ENCODE assay signal across 9 cellular contexts in the genomic region with DNA sequence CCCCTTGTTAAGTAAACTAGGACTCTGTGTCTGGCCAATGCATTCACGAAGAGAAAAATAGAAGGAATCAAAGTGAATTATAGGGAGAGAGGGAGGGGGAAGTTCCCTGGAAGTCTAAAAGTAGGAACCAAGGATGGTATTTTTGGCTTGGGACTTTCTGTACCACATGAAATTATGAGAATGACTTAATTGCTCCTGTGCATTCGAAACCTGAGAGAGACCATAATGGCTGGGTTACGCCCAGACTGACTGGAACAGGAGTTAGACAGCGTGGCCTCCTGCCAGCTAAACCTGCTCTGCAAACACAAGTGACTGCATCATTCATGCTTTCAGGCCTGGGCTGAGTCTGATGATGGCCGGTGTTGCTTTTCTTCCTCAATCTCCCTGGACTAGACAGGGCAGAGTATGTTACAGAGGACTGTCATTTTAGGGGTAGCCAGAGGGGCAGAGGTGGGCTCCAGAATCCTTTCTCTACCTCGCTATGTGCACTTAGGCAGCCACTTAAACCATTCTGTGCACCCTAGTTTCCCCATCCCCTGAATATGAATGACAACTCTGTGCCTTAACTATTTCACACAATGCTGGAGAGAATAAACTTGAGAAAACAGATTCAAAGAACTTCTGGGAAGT. TPM values are rescaled to one million over a fixed set of nuclear protein-coding genes. Genes with fewer than 3 reads are reported as not detected.
DNase-seq lines count a peak whose midpoint lies in the region; ATAC-seq and TF ChIP-seq lines count a peak whose summit lies in the region.
"Had no signal": no experiment of that assay in that cellular context is flagged by ENCODE, and none has a peak within 500 bp of the region (broad histone marks: within the 10 kb centered on the region; RNA-seq: fewer than 3 reads in every experiment).

No MANE protein-coding gene starts in this region.

- peak overlapping the region; percentile 9 to 61 for H3K4me3 Mint-ChIP-seq in stimulated activated naive B cell treated with anti-CD40 and anti-IgM and Interleukin-4, amounts not matched to agents 10 μg/mL and 1 μg/mL and 100 μg/mL, for 72 hours
- H3K4me3 Mint-ChIP-seq in endothelial cell (ENCODE audit: unreplicated experiment) = no peak overlapping the region
- no peak overlapping the region for H3K4me3 Mint-ChIP-seq in activated CD8-positive, alpha-beta T cell treated with anti-CD3 and anti-CD28 coated beads, Interleukin-2, amount 10 ng/mL, durations not matched to agents 7 days and 5 days

- no peaks in the 10 kb centered on the region for H3K27me3 Mint-ChIP-seq in stimulated activated naive B cell treated with anti-CD40 and anti-IgM and Interleukin-4, amounts not matched to agents 10 μg/mL and 1 μg/mL and 100 μg/mL, for 72 hours
- H3K27me3 Mint-ChIP-seq in endothelial cell (ENCODE audit: unreplicated experiment) = no peaks in the 10 kb centered on the region
- peaks cover 9% of the 10 kb centered on the region for H3K27me3 Mint-ChIP-seq in activated CD8-positive, alpha-beta T cell treated with anti-CD3 and anti-CD28 coated beads, Interleukin-2, amount 10 ng/mL, durations not matched to agents 7 days and 5 days (ENCODE audit: low read depth)

- H3K27me3 ChIP-seq in foreskin keratinocyte = no peaks in the 10 kb centered on the region

- POLR2A ChIA-PET in activated CD8-positive, alpha-beta T cell treated with anti-CD3 and anti-CD28 coated beads, Interleukin-2, amount 10 ng/mL, durations not matched to agents 7 days and 5 days (lab: Charles Lee) = no interaction called here

- DNase-seq in NCI-H345 (lab: John Stamatoyannopoulos, UW) = peak; percentile 79
- peak; percentile 50 to 78 for DNase-seq in foreskin keratinocyte
- peak; percentile 28 for DNase-seq in stimulated activated naive B cell treated with anti-CD40 and anti-IgM and Interleukin-4, amounts not matched to agents 10 μg/mL and 1 μg/mL and 100 μg/mL, for 72 hours
- no peak for DNase-seq in endothelial cell (ENCODE audit: low spot score)
- DNase-seq in stimulated activated CD4-positive, alpha-beta T cell treated with anti-CD3 and anti-CD28 coated beads, Interleukin-4, amount 100 ng/mL, for 1 hour = no peak
- no peak for DNase-seq in activated CD8-positive, alpha-beta T cell treated with anti-CD3 and anti-CD28 coated beads, Interleukin-2, amount 10 ng/mL, durations not matched to agents 7 days and 5 days

- H3K27ac Mint-ChIP-seq in stimulated activated naive B cell treated with anti-CD40 and anti-IgM and Interleukin-4, amounts not matched to agents 10 μg/mL and 1 μg/mL and 100 μg/mL, for 72 hours = peak overlapping the region; percentile 92
- H3K27ac Mint-ChIP-seq in endothelial cell (ENCODE audit: unreplicated experiment) = no peak overlapping the region
- no peak overlapping the region for H3K27ac Mint-ChIP-seq in activated CD8-positive, alpha-beta T cell treated with anti-CD3 and anti-CD28 coated beads, Interleukin-2, amount 10 ng/mL, durations not matched to agents 7 days and 5 days

- CTCF ChIA-PET in activated CD8-positive, alpha-beta T cell treated with anti-CD3 and anti-CD28 coated beads, Interleukin-2, amount 10 ng/mL, durations not matched to agents 7 days and 5 days (lab: Charles Lee) = interaction anchor here (1.4 kb wide), 1 partner anchor 67 kb away, joined by 4 read pairs; no protein-coding TSS in a partner anchor

- peak overlapping the region; percentile 78 for H3K27ac ChIP-seq in foreskin keratinocyte

- H3K9me3 Mint-ChIP-seq in stimulated activated naive B cell treated with anti-CD40 and anti-IgM and Interleukin-4, amounts not matched to agents 10 μg/mL and 1 μg/mL and 100 μg/mL, for 72 hours = peaks cover 0 to 7% of the 10 kb centered on the region in 2 donors
- H3K9me3 Mint-ChIP-seq in endothelial cell (ENCODE audit: unreplicated experiment) = no peaks in the 10 kb centered on the region
- peaks cover 9% of the 10 kb centered on the region for H3K9me3 Mint-ChIP-seq in activated CD8-positive, alpha-beta T cell treated with anti-CD3 and anti-CD28 coated beads, Interleukin-2, amount 10 ng/mL, durations not matched to agents 7 days and 5 days (ENCODE audit: insufficient read depth)

- peaks cover 10% of the 10 kb centered on the region for H3K4me1 ChIP-seq in foreskin keratinocyte

- peak; percentile 79 for ATAC-seq in GM19023 (IDR thresholded peaks at IDR 0.05; ENCODE audit: unreplicated experiment)
- peak; percentile 76 for ATAC-seq in HG03064 (IDR thresholded peaks at IDR 0.05; ENCODE audit: low read depth, unreplicated experiment)
- peak; percentile 86 for ATAC-seq in foreskin keratinocyte
- ATAC-seq in stimulated activated naive B cell treated with anti-CD40 and anti-IgM and Interleukin-4, amounts not matched to agents 10 μg/mL and 1 μg/mL and 100 μg/mL, for 72 hours (replicated peaks) = peak; percentile 84 to 91
- ATAC-seq in activated CD8-positive, alpha-beta T cell treated with anti-CD3 and anti-CD28 coated beads, Interleukin-2, amount 10 ng/mL, durations not matched to agents 7 days and 5 days = no peak
- ATAC-seq: K562 had no signal

- peaks cover 32 to 52% of the 10 kb centered on the region in 2 donors for H3K36me3 Mint-ChIP-seq in stimulated activated naive B cell treated with anti-CD40 and anti-IgM and Interleukin-4, amounts not matched to agents 10 μg/mL and 1 μg/mL and 100 μg/mL, for 72 hours
- no peaks in the 10 kb centered on the region for H3K36me3 Mint-ChIP-seq in endothelial cell (ENCODE audit: low read depth, unreplicated experiment)
- H3K36me3 Mint-ChIP-seq in activated CD8-positive, alpha-beta T cell treated with anti-CD3 and anti-CD28 coated beads, Interleukin-2, amount 10 ng/mL, durations not matched to agents 7 days and 5 days (ENCODE audit: low read depth) = peaks cover 17% of the 10 kb centered on the region

- TF ChIP-seq CTCF in foreskin keratinocyte (conservative IDR thresholded peaks at IDR 0.05) (no peak), endothelial cell (IDR thresholded peaks at IDR 0.05; ENCODE audit: unreplicated experiment) (no peak)

- peaks cover 60 to 97% of the 10 kb centered on the region in 2 donors for H3K4me1 Mint-ChIP-seq in stimulated activated naive B cell treated with anti-CD40 and anti-IgM and Interleukin-4, amounts not matched to agents 10 μg/mL and 1 μg/mL and 100 μg/mL, for 72 hours
- H3K4me1 Mint-ChIP-seq in endothelial cell (ENCODE audit: unreplicated experiment) = peaks cover 17% of the 10 kb centered on the region
- peaks cover 30% of the 10 kb centered on the region for H3K4me1 Mint-ChIP-seq in activated CD8-positive, alpha-beta T cell treated with anti-CD3 and anti-CD28 coated beads, Interleukin-2, amount 10 ng/mL, durations not matched to agents 7 days and 5 days (ENCODE audit: low read depth)

RNA-seq across cellular contexts. Expression of a gene that starts 58.9 kb away (rescaled TPM):
- 132 and 159 TPM in 2 replicates for total RNA-seq in foreskin keratinocyte
- 71.0 and 71.1 TPM in 2 replicates for polyA plus RNA-seq in foreskin keratinocyte
- total RNA-seq in endothelial cell (ENCODE audit: unreplicated experiment) = 146 TPM
- total RNA-seq in activated CD8-positive, alpha-beta T cell treated with anti-CD3 and anti-CD28 coated beads, Interleukin-2, amount 10 ng/mL, durations not matched to agents 7 days and 5 days = 100 to 1,000 TPM in 1 of 2 experiments, 10 to 100 TPM in 1; 90.4 to 101 TPM

Comparison
In these comparisons a context has a peak if more than half of its experiments do, and no peak if none do; other contexts are left out.
1. DNase-seq: peak in NCI-H345 (single experiment), foreskin keratinocyte (2 of 2) and stimulated activated naive B cell treated with anti-CD40 and anti-IgM and Interleukin-4, amounts not matched to agents 10 μg/mL and 1 μg/mL and 100 μg/mL, for 72 hours (single experiment); none in endothelial cell (single experiment), stimulated activated CD4-positive, alpha-beta T cell treated with anti-CD3 and anti-CD28 coated beads, Interleukin-4, amount 100 ng/mL, for 1 hour (single experiment) and activated CD8-positive, alpha-beta T cell treated with anti-CD3 and anti-CD28 coated beads, Interleukin-2, amount 10 ng/mL, durations not matched to agents 7 days and 5 days (single experiment).
2. H3K4me3 Mint-ChIP-seq: peak in stimulated activated naive B cell treated with anti-CD40 and anti-IgM and Interleukin-4, amounts not matched to agents 10 μg/mL and 1 μg/mL and 100 μg/mL, for 72 hours (2 of 2); none in endothelial cell (single experiment) and activated CD8-positive, alpha-beta T cell treated with anti-CD3 and anti-CD28 coated beads, Interleukin-2, amount 10 ng/mL, durations not matched to agents 7 days and 5 days (single experiment).